22 cellular contexts compared by ENCODE assay signal in the genomic region with DNA sequence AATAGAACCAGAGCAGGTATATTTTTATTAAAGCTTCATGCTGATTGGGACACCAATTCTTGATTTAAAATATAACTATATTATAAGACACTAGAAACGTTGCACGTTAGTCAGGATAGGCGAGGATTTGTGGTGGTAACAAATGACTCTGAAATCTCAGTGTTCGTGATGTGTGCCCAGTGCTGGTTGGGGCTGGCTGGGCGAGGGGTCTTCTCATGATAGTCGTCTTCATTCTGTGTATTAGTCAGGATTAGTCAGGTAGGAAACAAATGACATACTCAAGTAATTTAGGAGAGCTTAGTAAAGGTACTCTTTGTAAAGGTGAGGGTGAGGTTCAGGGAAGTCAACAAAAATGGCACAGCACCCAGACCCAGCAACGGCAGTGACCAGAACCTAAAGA.
DNase-seq lines count a peak whose midpoint lies in the region; ATAC-seq and TF ChIP-seq lines count a peak whose summit lies in the region.
"Had no signal": no experiment of that assay in that cellular context is flagged by ENCODE, and none has a peak within 500 bp of the region (broad histone marks: within the 10 kb centered on the region; RNA-seq: fewer than 3 reads in every experiment).

No MANE protein-coding gene starts in this region.

- DNase-seq in activated CD8-positive, alpha-beta memory T cell treated with anti-CD3 and anti-CD28 coated beads, Interleukin-2, amount 50 U/mL, for 48 hours, result peak; percentile 71
- DNase-seq in activated CD8-positive, alpha-beta memory T cell treated with anti-CD3 and anti-CD28 coated beads, Interleukin-2, amount 10 ng/mL, durations not matched to agents 7 days and 5 days, result no peak
- DNase-seq in IMR-90 (no peak), upper lobe of left lung (no peak), DMS79 (lab: John Stamatoyannopoulos, UW) (no peak)
- DNase-seq in activated T-helper 1 cell treated with anti-CD3 and anti-CD28 coated beads, Interleukin-12 subunit alpha, Interleukin-12 subunit beta, Interleukin-2, Interleukin-4 antibody, amounts not matched to agents 30 ng/mL and 10 ng/mL and 1 ng/mL, durations not matched to agents 14 hours and 24 hours and 36 hours (ENCODE audit: low spot score), result no peak
- DNase-seq: activated naive CD4-positive, alpha-beta T cell treated with Interleukin-2 at 50 U/mL for 16 hours; C1 segment of cervical spinal cord; Calu3; H7; kidney; lower lobe of right lung; mucosa of descending colon; NCI-H146; NCI-H446 treated with DMSO at 0.1 percent for 48 hours; T1000; uterus had no signal

- no peak overlapping the region for H2BK20ac ChIP-seq in IMR-90 (ENCODE audit: low read depth, low read length)

- H2BK15ac ChIP-seq in IMR-90 (ENCODE audit: low read depth, low read length), result 0 out of 3 replicates have a peak overlapping the region, but pooled peaks have one; percentile 10

- no peak overlapping the region for H3K27ac Mint-ChIP-seq in activated CD8-positive, alpha-beta memory T cell treated with anti-CD3 and anti-CD28 coated beads, Interleukin-2, amount 10 ng/mL, durations not matched to agents 7 days and 5 days
- H3K27ac Mint-ChIP-seq in activated T-helper 1 cell treated with anti-CD3 and anti-CD28 coated beads, Interleukin-12 subunit alpha, Interleukin-12 subunit beta, Interleukin-2, Interleukin-4 antibody, amounts not matched to agents 30 ng/mL and 10 ng/mL and 1 ng/mL, durations not matched to agents 14 hours and 24 hours and 36 hours, result peak overlapping the region; percentile 4
- H3K27ac Mint-ChIP-seq: WTC11 had no signal

- H3K27me3 ChIP-seq in IMR-90 (ENCODE audit: control insufficient read depth, insufficient read depth, low read length), result no peaks in the 10 kb centered on the region
- no peaks in the 10 kb centered on the region for H3K27me3 ChIP-seq in skeletal muscle satellite cell (ENCODE audit: control insufficient read depth, insufficient read depth, low read length)
- H3K27me3 ChIP-seq in upper lobe of left lung, result no peaks in the 10 kb centered on the region
- H3K27me3 ChIP-seq: right atrium auricular region, uterus had no signal

- H3K4me1 Mint-ChIP-seq in activated CD8-positive, alpha-beta memory T cell treated with anti-CD3 and anti-CD28 coated beads, Interleukin-2, amount 10 ng/mL, durations not matched to agents 7 days and 5 days, result peaks cover 39% of the 10 kb centered on the region
- H3K4me1 Mint-ChIP-seq in activated T-helper 1 cell treated with anti-CD3 and anti-CD28 coated beads, Interleukin-12 subunit alpha, Interleukin-12 subunit beta, Interleukin-2, Interleukin-4 antibody, amounts not matched to agents 30 ng/mL and 10 ng/mL and 1 ng/mL, durations not matched to agents 14 hours and 24 hours and 36 hours (ENCODE audit: low read depth), result peaks cover 54% of the 10 kb centered on the region

- no peak overlapping the region for H3K4me3 Mint-ChIP-seq in activated CD8-positive, alpha-beta memory T cell treated with anti-CD3 and anti-CD28 coated beads, Interleukin-2, amount 10 ng/mL, durations not matched to agents 7 days and 5 days
- no peak overlapping the region for H3K4me3 Mint-ChIP-seq in activated T-helper 1 cell treated with anti-CD3 and anti-CD28 coated beads, Interleukin-12 subunit alpha, Interleukin-12 subunit beta, Interleukin-2, Interleukin-4 antibody, amounts not matched to agents 30 ng/mL and 10 ng/mL and 1 ng/mL, durations not matched to agents 14 hours and 24 hours and 36 hours
- H3K4me3 Mint-ChIP-seq: WTC11 had no signal

- H3K4me3 ChIP-seq in IMR-90 (ENCODE audit: insufficient read depth, low read depth, low read length) (no peak overlapping the region), skeletal muscle satellite cell (ENCODE audit: low read length) (no peak overlapping the region), upper lobe of left lung (no peak overlapping the region)
- H3K4me3 ChIP-seq: lower lobe of right lung, mucosa of descending colon, right atrium auricular region, uterus had no signal

- H3K9me3 Mint-ChIP-seq in activated CD8-positive, alpha-beta memory T cell treated with anti-CD3 and anti-CD28 coated beads, Interleukin-2, amount 10 ng/mL, durations not matched to agents 7 days and 5 days (ENCODE audit: low read depth), result peaks cover 2% of the 10 kb centered on the region
- peaks cover 8% of the 10 kb centered on the region for H3K9me3 Mint-ChIP-seq in activated T-helper 1 cell treated with anti-CD3 and anti-CD28 coated beads, Interleukin-12 subunit alpha, Interleukin-12 subunit beta, Interleukin-2, Interleukin-4 antibody, amounts not matched to agents 30 ng/mL and 10 ng/mL and 1 ng/mL, durations not matched to agents 14 hours and 24 hours and 36 hours

- no peaks in the 10 kb centered on the region for H3K9me3 ChIP-seq in IMR-90 (ENCODE audit: control insufficient read depth, insufficient read depth, low read length)
- H3K9me3 ChIP-seq in skeletal muscle satellite cell (replicated peaks; ENCODE audit: low read length), result no peaks in the 10 kb centered on the region
- no peaks in the 10 kb centered on the region for H3K9me3 ChIP-seq in upper lobe of left lung
- H3K9me3 ChIP-seq: lower lobe of right lung, mucosa of descending colon, right atrium auricular region, uterus had no signal

- TF ChIP-seq EP300 in upper lobe of left lung (IDR thresholded peaks at IDR 0.05), result no peak

- no peak overlapping the region for H3K9ac ChIP-seq in IMR-90 (ENCODE audit: low read depth, low read length)
- peak overlapping the region; percentile 70 for H3K9ac ChIP-seq in skeletal muscle satellite cell (ENCODE audit: low read depth, low read length)
- H3K9ac ChIP-seq: parathyroid adenoma had no signal

- dilution Hi-C loops in IMR-90 (cut with HindIII; ENCODE audit: low sequenced_read_pairs, unreplicated experiment), result no loop called here

- no peak overlapping the region for H2AFZ ChIP-seq in IMR-90 (replicated peaks; ENCODE audit: low read length, poor library complexity)
- H2AFZ ChIP-seq: parathyroid adenoma had no signal

- in situ Hi-C loops in IMR-90 (cut with MboI; ENCODE audit: low sequenced_read_pairs), result no loop called here

- H3K18ac ChIP-seq in IMR-90 (ENCODE audit: low read depth, low read length), result peak overlapping the region; percentile 42; the same call in 1 of the 2 replicates

- POLR2A ChIA-PET in IMR-90 (lab: Charles Lee; ENCODE audit: unreplicated experiment), result no interaction called here

- H3K4me2 ChIP-seq in IMR-90 (ENCODE audit: low read depth, low read length) (no peak overlapping the region), skeletal muscle satellite cell (ENCODE audit: low read length) (no peak overlapping the region)

- CTCF ChIA-PET in activated CD8-positive, alpha-beta memory T cell treated with anti-CD3 and anti-CD28 coated beads, Interleukin-2, amount 10 ng/mL, durations not matched to agents 7 days and 5 days (lab: Charles Lee), result interaction anchor here (1.3 to 1.9 kb wide), 3 partner anchors 10 to 41 kb away, joined by 3 to 5 read pairs (median 4); no protein-coding TSS in a partner anchor
- CTCF ChIA-PET in IMR-90 (lab: Yijun Ruan, JAX), result interaction anchor here (0.5 kb wide), 1 partner anchor 38 kb away, joined by 3 read pairs; no protein-coding TSS in a partner anchor

- H4K91ac ChIP-seq in IMR-90 (ENCODE audit: insufficient read depth, low read depth, low read length), result peak overlapping the region; percentile 34; the same call in 1 of the 2 replicates

- TF ChIP-seq CTCF in IMR-90 (conservative IDR thresholded peaks at IDR 0.05; ENCODE audit: low read depth, low read length), result no peak
- TF ChIP-seq CTCF in upper lobe of left lung (IDR thresholded peaks at IDR 0.05), result no peak

- H3K27ac ChIP-seq in IMR-90 (ENCODE audit: insufficient read depth, low read length) (peak overlapping the region; percentile 7; the same call in 1 of the 2 replicates), upper lobe of left lung (no peak overlapping the region)
- H3K27ac ChIP-seq: lower lobe of right lung, parathyroid adenoma, right atrium auricular region, uterus had no signal

- no peaks in the 10 kb centered on the region for H3K36me3 ChIP-seq in IMR-90 (ENCODE audit: control insufficient read depth, insufficient read depth, low read length)
- no peaks in the 10 kb centered on the region for H3K36me3 ChIP-seq in skeletal muscle satellite cell (ENCODE audit: insufficient read depth, low read length)
- H3K36me3 ChIP-seq in upper lobe of left lung, result no peaks in the 10 kb centered on the region
- H3K36me3 ChIP-seq: lower lobe of right lung, right atrium auricular region, uterus had no signal

- BruUV-seq in IMR-90 (replicated peaks; lab: Mats Ljungman, UMichigan), result no TSS peak

- H3K14ac ChIP-seq in IMR-90 (replicated peaks; ENCODE audit: low read depth, low read length), result no peak overlapping the region

- peak overlapping the region in 1 of 2 experiments; percentile 27; a peak in 1 of 4 replicates for H4K8ac ChIP-seq in IMR-90 (ENCODE audit: low read depth in 2 of 2, low read length in 2 of 2)

- WGBS in IMR-90 (ENCODE audit: extremely low coverage in 2 of 2, insufficient read length in 1 of 2), 2 experiments, result 80% methylated on average over 1 of the region's 7 CpGs; no CpG with 5 or more reads in 1 of the 2 experiments
- WGBS in upper lobe of left lung, 2 donors, result 76 to 80% methylated on average over 7 of the region's 7 CpGs

- H3K4ac ChIP-seq in IMR-90 (ENCODE audit: low read depth, low read length), result no peak overlapping the region

- intact Hi-C loops in IMR-90 (cut with micrococcal nuclease), result loop anchor here (2.0 kb wide), 1 partner anchor 73 kb away; a partner anchor contains a TSS
- intact Hi-C loops in activated T-helper 1 cell treated with anti-CD3 and anti-CD28 coated beads, Interleukin-12 subunit alpha, Interleukin-12 subunit beta, Interleukin-2, Interleukin-4 antibody, amounts not matched to agents 30 ng/mL and 10 ng/mL and 1 ng/mL, durations not matched to agents 14 hours and 24 hours and 36 hours (cut with micrococcal nuclease), result loop anchor here (2.0 kb wide), 2 partner anchors 59 to 73 kb away; a partner anchor contains a TSS

- no peak overlapping the region for H3K56ac ChIP-seq in IMR-90 (ENCODE audit: extremely low read depth, insufficient read depth, low read length)

- H3K79me1 ChIP-seq in IMR-90 (ENCODE audit: low read depth in 1 of 2, low read length in 2 of 2), result peaks cover 0 to 8% of the 10 kb centered on the region in 2 experiments; a peak in 1 of 4 replicates

- H3K36me3 Mint-ChIP-seq in activated CD8-positive, alpha-beta memory T cell treated with anti-CD3 and anti-CD28 coated beads, Interleukin-2, amount 10 ng/mL, durations not matched to agents 7 days and 5 days, result peaks cover 6% of the 10 kb centered on the region
- peaks cover 10% of the 10 kb centered on the region for H3K36me3 Mint-ChIP-seq in activated T-helper 1 cell treated with anti-CD3 and anti-CD28 coated beads, Interleukin-12 subunit alpha, Interleukin-12 subunit beta, Interleukin-2, Interleukin-4 antibody, amounts not matched to agents 30 ng/mL and 10 ng/mL and 1 ng/mL, durations not matched to agents 14 hours and 24 hours and 36 hours (ENCODE audit: low read depth)
- H3K36me3 Mint-ChIP-seq: WTC11 had no signal

- peak overlapping the region; percentile 24 for H2BK5ac ChIP-seq in IMR-90 (ENCODE audit: low read depth, low read length, poor library complexity, severe bottlenecking)

- peak overlapping the region; percentile 66; the same call in 1 of the 2 replicates for H2AK5ac ChIP-seq in IMR-90 (ENCODE audit: low read depth, low read length)

- H2AK9ac ChIP-seq in IMR-90 (replicated peaks; ENCODE audit: low read depth, low read length, poor library complexity), result no peak overlapping the region

- no peaks in the 10 kb centered on the region for H3K27me3 Mint-ChIP-seq in activated CD8-positive, alpha-beta memory T cell treated with anti-CD3 and anti-CD28 coated beads, Interleukin-2, amount 10 ng/mL, durations not matched to agents 7 days and 5 days
- no peaks in the 10 kb centered on the region for H3K27me3 Mint-ChIP-seq in activated T-helper 1 cell treated with anti-CD3 and anti-CD28 coated beads, Interleukin-12 subunit alpha, Interleukin-12 subunit beta, Interleukin-2, Interleukin-4 antibody, amounts not matched to agents 30 ng/mL and 10 ng/mL and 1 ng/mL, durations not matched to agents 14 hours and 24 hours and 36 hours (ENCODE audit: insufficient read depth)

- TF ChIP-seq RAD21 in IMR-90 (IDR thresholded peaks at IDR 0.05; ENCODE audit: low read length), result no peak

- no peaks in the 10 kb centered on the region for H3K9me1 ChIP-seq in IMR-90 (ENCODE audit: insufficient read depth, low read length)

- H3K4me1 ChIP-seq in IMR-90 (ENCODE audit: control insufficient read depth, insufficient read depth, low read length), result peaks cover 6% of the 10 kb centered on the region
- H3K4me1 ChIP-seq in skeletal muscle satellite cell (ENCODE audit: control insufficient read depth, insufficient read depth, low read length), result peaks cover 42% of the 10 kb centered on the region
- no peaks in the 10 kb centered on the region for H3K4me1 ChIP-seq in upper lobe of left lung
- H3K4me1 ChIP-seq: parathyroid adenoma, right atrium auricular region, uterus had no signal

- TF ChIP-seq POLR2A in IMR-90 (IDR thresholded peaks at IDR 0.05; ENCODE audit: low read depth, low read length) (no peak), upper lobe of left lung (IDR thresholded peaks at IDR 0.05) (no peak)

- no peaks in the 10 kb centered on the region for H4K20me1 ChIP-seq in IMR-90 (ENCODE audit: insufficient read depth, low read length)

- no peak overlapping the region; the same call in 1 of the 2 replicates for H4K5ac ChIP-seq in IMR-90 (ENCODE audit: low read depth, low read length)

- no peak overlapping the region for H3K23ac ChIP-seq in IMR-90 (ENCODE audit: low read depth, low read length)

- no peak overlapping the region; the same call in 1 of the 2 replicates for H2BK120ac ChIP-seq in IMR-90 (ENCODE audit: low read depth, low read length)

- no peak for ATAC-seq in activated CD8-positive, alpha-beta memory T cell treated with anti-CD3 and anti-CD28 coated beads, Interleukin-2, amount 10 ng/mL, durations not matched to agents 7 days and 5 days
- ATAC-seq in IMR-90 (ENCODE audit: low read depth) (no peak), upper lobe of left lung (ENCODE audit: low FRiP score in 2 of 2) (no peak), SK-N-SH treated with all-trans-retinoic acid at 6 μM for 48 hours (no peak)
- ATAC-seq: lower lobe of right lung, mucosa of descending colon, WTC11 had no signal
